ENCODE assay signal across 8 cellular contexts in genomic region chr6:30541515-30542403, GRCh38. TPM values are rescaled to one million over a fixed set of nuclear protein-coding genes. Genes with fewer than 3 reads are reported as not detected.
DNase-seq lines count a peak whose midpoint lies in the region; ATAC-seq and TF ChIP-seq lines count a peak whose summit lies in the region.

No MANE protein-coding gene starts in this region.

- ATAC-seq in right lobe of liver (peak; percentile 87 to 95 (median 88)), GM19023 (IDR thresholded peaks at IDR 0.05; ENCODE audit: unreplicated experiment) (no peak)

- DNase-seq in DMS153 treated with DMSO at 0.1 percent for 48 hours (lab: John Stamatoyannopoulos, UW; ENCODE audit: unreplicated experiment) (peak; percentile 87), HK-2 (ENCODE audit: unreplicated experiment) (peak; percentile 66), NCI-H82 (lab: John Stamatoyannopoulos, UW) (peak; percentile 88), right lobe of liver (peak; percentile 74 to 81 (median 75))
- peak; percentile 80 to 83 for DNase-seq in activated CD4-positive, alpha-beta T cell treated with anti-CD3 and anti-CD28 coated beads, Interleukin-2, amount 50 U/mL, for 48 hours
- DNase-seq in stimulated activated CD4-positive, alpha-beta T cell treated with anti-CD3 and anti-CD28 coated beads, Interleukin-4, amount 100 ng/mL, for 24 hours, result peak; percentile 84

- H3K9ac ChIP-seq in duodenal mucosa (ENCODE audit: low read depth in 1 of 2, low read length in 2 of 2), result peak overlapping the region; percentile 31 to 57

- intact Hi-C loops in right lobe of liver (cut with DNase I), result loop anchor here in 1 of 2 donors (10.0 kb wide), 1 partner anchor 53 kb away; no protein-coding TSS in a partner anchor

- H3K4me3 ChIP-seq in duodenal mucosa (ENCODE audit: low read depth in 1 of 2, low read length in 2 of 2), result peak overlapping the region; percentile 70 to 73
- peak overlapping the region; percentile 11 to 31 (median 25) for H3K4me3 ChIP-seq in right lobe of liver

- H3K9me3 ChIP-seq in duodenal mucosa (ENCODE audit: control insufficient read depth in 1 of 2, low read length in 2 of 2) (no peaks in the 10 kb centered on the region), right lobe of liver (no peaks in the 10 kb centered on the region)

- 11% methylated on average over 23 of the region's 23 CpGs for WGBS in right lobe of liver (ENCODE audit: insufficient coverage, low coverage, low lambda C conversion rate, missing lambda C conversion rate)

- no peak overlapping the region for H3K27ac ChIP-seq in duodenal mucosa (ENCODE audit: low read depth, low read length)
- H3K27ac ChIP-seq in right lobe of liver, result peak overlapping the region in 2 of 3 donors; percentile 3 to 40

- TF ChIP-seq POLR2A in right lobe of liver (IDR thresholded peaks at IDR 0.05), result no peak

- peak; percentile 91 to 99 (median 99) for TF ChIP-seq CTCF in right lobe of liver (IDR thresholded peaks at IDR 0.05)

- H3K27me3 ChIP-seq in duodenal mucosa (ENCODE audit: control insufficient read depth in 1 of 2, insufficient read depth in 2 of 2, low read length in 2 of 2), result no peaks in the 10 kb centered on the region
- H3K27me3 ChIP-seq in right lobe of liver, result no peaks in the 10 kb centered on the region

- peaks cover 6 to 13% of the 10 kb centered on the region in 2 donors for H3K4me1 ChIP-seq in duodenal mucosa (ENCODE audit: control insufficient read depth in 1 of 2, insufficient read depth in 2 of 2, low read length in 2 of 2)
- peaks cover 0 to 4% (median 0%) of the 10 kb centered on the region in 4 donors for H3K4me1 ChIP-seq in right lobe of liver

- H3K36me3 ChIP-seq in duodenal mucosa (ENCODE audit: control insufficient read depth in 1 of 2, insufficient read depth in 2 of 2, low read length in 2 of 2) (peaks cover 7 to 12% of the 10 kb centered on the region in 2 donors), right lobe of liver (peaks cover 0 to 3% (median 0%) of the 10 kb centered on the region in 4 donors)

RNA-seq across cellular contexts. Expression of gene GNL1, which starts 14.5 kb away (rescaled TPM):
- 10 to 100 TPM in 5 of 6 experiments, 1 to 10 TPM in 1; 5.1 to 25.6 (median 19.8) TPM for total RNA-seq in right lobe of liver

RNA-seq across cellular contexts. Expression of gene PRR3, which starts 15.3 kb away (rescaled TPM):
- total RNA-seq in right lobe of liver, result 1 to 10 TPM; 2.3 to 3.8 (median 2.6) TPM

RNA-seq across cellular contexts. Expression of gene ABCF1, which starts 29.5 kb away (rescaled TPM):
- total RNA-seq in right lobe of liver, result 10 to 100 TPM; 23.3 to 35.2 (median 26.8) TPM

RNA-seq across cellular contexts. Expression of gene HLA-E, which starts 52.5 kb away (rescaled TPM):
- total RNA-seq in right lobe of liver, result 100 to 1,000 TPM; 116 to 257 (median 183) TPM
